Comparison of ENCODE assay signal across 8 cellular contexts in the genomic region with DNA sequence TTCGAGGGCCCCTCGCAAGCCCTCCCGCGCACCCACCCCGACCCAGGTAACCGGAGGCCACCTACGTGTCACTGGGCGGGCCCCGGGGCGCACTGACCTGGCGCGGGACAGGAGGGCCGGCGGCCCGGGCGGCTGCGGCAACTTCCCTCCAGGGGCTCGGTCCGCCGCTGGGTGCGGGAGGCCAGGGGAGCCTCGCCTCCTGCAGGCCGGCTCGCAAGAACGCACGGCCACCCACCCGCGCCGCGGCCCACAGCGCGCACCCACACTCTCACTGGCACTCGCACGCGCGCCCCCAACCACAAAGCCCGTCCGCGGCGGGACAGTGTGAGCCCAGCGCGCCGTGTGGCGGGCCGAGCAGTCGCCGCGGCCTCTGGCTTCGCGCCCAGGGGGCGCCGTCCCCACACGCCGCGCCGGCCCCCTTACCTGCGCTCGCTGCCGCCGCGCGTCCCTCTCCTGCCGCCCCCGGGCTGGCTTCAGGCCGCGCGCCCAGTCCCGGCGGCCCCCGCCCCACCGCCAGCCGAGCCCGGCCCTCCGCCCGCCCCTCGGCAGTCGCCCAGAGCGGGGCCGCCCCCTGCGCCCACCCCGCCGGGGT. TPM values are rescaled to one million over a fixed set of nuclear protein-coding genes. Genes with fewer than 3 reads are reported as not detected.
DNase-seq lines count a peak whose midpoint lies in the region; ATAC-seq lines count a peak whose summit lies in the region.

No MANE protein-coding gene starts in this region.

- H3K9me3 Mint-ChIP-seq in activated CD4-positive, alpha-beta memory T cell treated with anti-CD3 and anti-CD28 coated beads, Interleukin-2, amount 10 ng/mL, durations not matched to agents 7 days and 5 days = no peaks in the 10 kb centered on the region

- DNase-seq in adipocyte (ENCODE audit: low read depth) = peak; percentile 76
- no peak for DNase-seq in iPS DF 6.9 (ENCODE audit: low read depth, low spot score)
- DNase-seq in skeletal muscle cell (ENCODE audit: low read depth) = no peak
- DNase-seq in G401 (ENCODE audit: low spot score) = no peak
- no peak for DNase-seq in activated CD4-positive, alpha-beta memory T cell treated with anti-CD3 and anti-CD28 coated beads, Interleukin-2, amount 10 ng/mL, durations not matched to agents 7 days and 5 days
- no peak for DNase-seq in DMS114 treated with DMSO at 0.1 percent for 48 hours (lab: John Stamatoyannopoulos, UW; ENCODE audit: unreplicated experiment)

- no peak overlapping the region for H3K27ac Mint-ChIP-seq in activated CD4-positive, alpha-beta memory T cell treated with anti-CD3 and anti-CD28 coated beads, Interleukin-2, amount 10 ng/mL, durations not matched to agents 7 days and 5 days

- peak overlapping the region; percentile 99 for H3K9ac ChIP-seq in adipocyte (ENCODE audit: low read length)

- POLR2A ChIA-PET in activated CD4-positive, alpha-beta memory T cell treated with anti-CD3 and anti-CD28 coated beads, Interleukin-2, amount 10 ng/mL, durations not matched to agents 7 days and 5 days (lab: Charles Lee) = no interaction called here

- H3K27ac ChIP-seq in iPS DF 6.9 (ENCODE audit: low read length) = no peak overlapping the region

- in situ Hi-C loops in G401 (cut with HindIII; ENCODE audit: low sequenced_read_pairs) = no loop called here

- H3K36me3 ChIP-seq in adipocyte (ENCODE audit: control insufficient read depth, insufficient read depth, low read length, severe bottlenecking) (no peaks in the 10 kb centered on the region), iPS DF 6.9 (ENCODE audit: control insufficient read depth, insufficient read depth, low read length) (no peaks in the 10 kb centered on the region)

- no peaks in the 10 kb centered on the region for H3K27me3 ChIP-seq in adipocyte (replicated peaks; ENCODE audit: control insufficient read depth, insufficient read depth, low read length)
- no peaks in the 10 kb centered on the region; the same call in 1 of the 2 replicates for H3K27me3 ChIP-seq in iPS DF 6.9 (ENCODE audit: control insufficient read depth, insufficient read depth, low read length)

- no CpG with 5 or more reads among the region's 82 CpGs for WGBS in iPS DF 6.9 (ENCODE audit: insufficient coverage, insufficient read length)

- ATAC-seq in GM18498 (IDR thresholded peaks at IDR 0.05; ENCODE audit: unreplicated experiment) (peak; percentile 57), HG03439 (IDR thresholded peaks at IDR 0.05; ENCODE audit: unreplicated experiment) (peak; percentile 37)

- CTCF ChIA-PET in activated CD4-positive, alpha-beta memory T cell treated with anti-CD3 and anti-CD28 coated beads, Interleukin-2, amount 10 ng/mL, durations not matched to agents 7 days and 5 days (lab: Charles Lee) = no interaction called here

- no peak overlapping the region for H3K4me3 Mint-ChIP-seq in activated CD4-positive, alpha-beta memory T cell treated with anti-CD3 and anti-CD28 coated beads, Interleukin-2, amount 10 ng/mL, durations not matched to agents 7 days and 5 days

- H3K4me1 ChIP-seq in adipocyte (ENCODE audit: control insufficient read depth, insufficient read depth, low read length) (peaks cover 32% of the 10 kb centered on the region), iPS DF 6.9 (ENCODE audit: control insufficient read depth, insufficient read depth, low read length) (no peaks in the 10 kb centered on the region)

- H3K9me3 ChIP-seq in adipocyte (ENCODE audit: control insufficient read depth, low read length) (no peaks in the 10 kb centered on the region), iPS DF 6.9 (ENCODE audit: control insufficient read depth, insufficient read depth, low read length) (no peaks in the 10 kb centered on the region)

- H3K36me3 Mint-ChIP-seq in activated CD4-positive, alpha-beta memory T cell treated with anti-CD3 and anti-CD28 coated beads, Interleukin-2, amount 10 ng/mL, durations not matched to agents 7 days and 5 days (ENCODE audit: low read depth) = no peaks in the 10 kb centered on the region

- H3K4me3 ChIP-seq in adipocyte (ENCODE audit: low read length) (peak overlapping the region; percentile 95), iPS DF 6.9 (ENCODE audit: low read length) (peak overlapping the region; percentile 95), skeletal muscle cell (ENCODE audit: low read depth, low read length) (peak overlapping the region; percentile 75)

- H3K4me1 Mint-ChIP-seq in activated CD4-positive, alpha-beta memory T cell treated with anti-CD3 and anti-CD28 coated beads, Interleukin-2, amount 10 ng/mL, durations not matched to agents 7 days and 5 days = peaks cover 9% of the 10 kb centered on the region

- H3K27me3 Mint-ChIP-seq in activated CD4-positive, alpha-beta memory T cell treated with anti-CD3 and anti-CD28 coated beads, Interleukin-2, amount 10 ng/mL, durations not matched to agents 7 days and 5 days = peaks cover 30% of the 10 kb centered on the region

RNA-seq across cellular contexts. Expression of gene LPAR1, which starts 0.4 kb away (rescaled TPM):
- total RNA-seq in G401 (2014; rRNA removed; shearing (Covaris generic)) = not detected in 2 replicates
- not detected for total RNA-seq in activated CD4-positive, alpha-beta memory T cell treated with anti-CD3 and anti-CD28 coated beads, Interleukin-2, amount 10 ng/mL, durations not matched to agents 7 days and 5 days
